Comparison of ENCODE assay signal across 16 cellular contexts in the genomic region with DNA sequence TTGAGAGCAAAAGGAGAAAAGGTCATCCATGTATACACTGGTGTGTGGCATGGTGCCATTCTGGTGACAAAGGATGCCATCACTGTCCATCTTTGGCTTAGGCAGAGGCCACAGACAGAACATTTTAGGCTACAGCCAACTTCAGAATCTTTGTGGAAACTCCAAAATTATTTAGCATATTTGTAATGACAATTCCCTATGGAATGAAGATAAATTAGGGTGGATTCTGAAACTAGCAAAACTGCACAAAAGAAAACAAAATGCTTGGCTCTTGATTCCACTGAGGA.
DNase-seq lines count a peak whose midpoint lies in the region; ATAC-seq, FAIRE-seq and TF ChIP-seq lines count a peak whose summit lies in the region.
"Had no signal": no experiment of that assay in that cellular context is flagged by ENCODE, and none has a peak within 500 bp of the region (broad histone marks: within the 10 kb centered on the region; RNA-seq: fewer than 3 reads in every experiment).

No MANE protein-coding gene starts in this region.

- no peak for TF ChIP-seq CTCF in endothelial cell of umbilical vein (IDR thresholded peaks at IDR 0.05; ENCODE audit: extremely low read depth in 1 of 2, insufficient read depth in 1 of 2, low read depth in 1 of 2, low read length in 2 of 2)
- TF ChIP-seq CTCF in thyroid gland (IDR thresholded peaks at IDR 0.05): no peak

- peaks cover 44% of the 10 kb centered on the region for H3K4me1 Mint-ChIP-seq in activated CD4-positive, alpha-beta T cell treated with anti-CD3 and anti-CD28 coated beads for 36 hours
- H3K4me1 Mint-ChIP-seq in stimulated activated effector memory CD8-positive, alpha-beta T cell treated with anti-CD3 and anti-CD28 coated beads, Interleukin-12 subunit alpha, Interleukin-12 subunit beta, amount 100 ng/mL, for 72 hours: peaks cover 54% of the 10 kb centered on the region

- no peak overlapping the region for H3K4me2 ChIP-seq in endothelial cell of umbilical vein (ENCODE audit: insufficient read depth, low read length)
- H3K4me2 ChIP-seq: KMS-11 had no signal

- intact Hi-C loops in activated CD4-positive, alpha-beta T cell treated with anti-CD3 and anti-CD28 coated beads for 36 hours (cut with DNase I, micrococcal nuclease): loop anchor here (2.0 to 5.0 kb wide), 4 partner anchors 91 to 379 kb away; a partner anchor contains a TSS
- intact Hi-C loops in endothelial cell of umbilical vein (cut with micrococcal nuclease) (loop anchor here (2.0 kb wide), 1 partner anchor 189 kb away; no protein-coding TSS in a partner anchor), thyroid gland (cut with DNase I) (loop anchor here (5.0 kb wide), 1 partner anchor 128 kb away; no protein-coding TSS in a partner anchor)

- ATAC-seq in activated CD4-positive, alpha-beta T cell treated with anti-CD3 and anti-CD28 coated beads for 36 hours: no peak
- ATAC-seq in stimulated activated effector memory CD8-positive, alpha-beta T cell treated with anti-CD3 and anti-CD28 coated beads, Interleukin-12 subunit alpha, Interleukin-12 subunit beta, amount 100 ng/mL, for 72 hours: no peak

- H3K4me1 ChIP-seq in endothelial cell of umbilical vein (ENCODE audit: control insufficient read depth, extremely low read depth, insufficient read depth, low read length) (peaks cover 10% of the 10 kb centered on the region), thyroid gland (peaks cover 4 to 22% of the 10 kb centered on the region in 2 donors)

- H3K9me1 ChIP-seq in endothelial cell of umbilical vein (replicated peaks; ENCODE audit: control insufficient read depth, extremely low read depth, insufficient read depth, low read length): no peaks in the 10 kb centered on the region

- no peak overlapping the region for H3K4me3 Mint-ChIP-seq in activated CD4-positive, alpha-beta T cell treated with anti-CD3 and anti-CD28 coated beads for 36 hours
- peak overlapping the region; percentile 5 for H3K4me3 Mint-ChIP-seq in stimulated activated effector memory CD8-positive, alpha-beta T cell treated with anti-CD3 and anti-CD28 coated beads, Interleukin-12 subunit alpha, Interleukin-12 subunit beta, amount 100 ng/mL, for 72 hours

- peaks cover 17% of the 10 kb centered on the region for H3K36me3 Mint-ChIP-seq in activated CD4-positive, alpha-beta T cell treated with anti-CD3 and anti-CD28 coated beads for 36 hours (ENCODE audit: low read depth)
- H3K36me3 Mint-ChIP-seq in stimulated activated effector memory CD8-positive, alpha-beta T cell treated with anti-CD3 and anti-CD28 coated beads, Interleukin-12 subunit alpha, Interleukin-12 subunit beta, amount 100 ng/mL, for 72 hours: peaks cover 29% of the 10 kb centered on the region

- H3K9ac ChIP-seq in endothelial cell of umbilical vein (replicated peaks; ENCODE audit: extremely low read depth, insufficient read depth, low read length): no peak overlapping the region
- H3K9ac ChIP-seq: KMS-11 had no signal

- H3K9me3 Mint-ChIP-seq in activated CD4-positive, alpha-beta T cell treated with anti-CD3 and anti-CD28 coated beads for 36 hours (ENCODE audit: low read depth): peaks cover 3% of the 10 kb centered on the region
- H3K9me3 Mint-ChIP-seq in stimulated activated effector memory CD8-positive, alpha-beta T cell treated with anti-CD3 and anti-CD28 coated beads, Interleukin-12 subunit alpha, Interleukin-12 subunit beta, amount 100 ng/mL, for 72 hours: no peaks in the 10 kb centered on the region

- TF ChIP-seq POLR2A in endothelial cell of umbilical vein (IDR thresholded peaks at IDR 0.05; ENCODE audit: low read depth, low read length) (no peak), thyroid gland (IDR thresholded peaks at IDR 0.05) (no peak)

- POLR2A ChIA-PET in activated CD4-positive, alpha-beta T cell treated with anti-CD3 and anti-CD28 coated beads for 36 hours (lab: Charles Lee): no interaction called here
- POLR2A ChIA-PET in endothelial cell of umbilical vein (lab: Charles Lee): interaction anchor here (0.6 to 1.0 kb wide), 3 partner anchors 26 to 146 kb away, joined by 3 read pairs; a partner anchor contains a TSS

- H4K20me1 ChIP-seq in endothelial cell of umbilical vein (replicated peaks; ENCODE audit: control insufficient read depth, extremely low read depth, insufficient read depth, low read length): peaks cover 2% of the 10 kb centered on the region

- H3K9me3 ChIP-seq in endothelial cell of umbilical vein (replicated peaks; ENCODE audit: control insufficient read depth, insufficient read depth, low read length) (no peaks in the 10 kb centered on the region), thyroid gland (no peaks in the 10 kb centered on the region)
- H3K9me3 ChIP-seq: mucosa of descending colon had no signal

- CTCF ChIA-PET in activated CD4-positive, alpha-beta T cell treated with anti-CD3 and anti-CD28 coated beads for 36 hours (lab: Charles Lee): interaction anchor here (0.6 to 6.8 kb wide), 4 partner anchors 84 to 142 kb away, joined by 3 to 57 read pairs (median 36); a partner anchor contains a TSS
- CTCF ChIA-PET in endothelial cell of umbilical vein (lab: Charles Lee): interaction anchor here (0.7 to 6.5 kb wide), 16 partner anchors 8 to 382 kb away, joined by 3 to 292 read pairs (median 18); a partner anchor contains a TSS

- no TSS peak for BruUV-seq in endothelial cell of umbilical vein (replicated peaks; lab: Mats Ljungman, UMichigan)

- H3K27me3 ChIP-seq in endothelial cell of umbilical vein (ENCODE audit: control insufficient read depth in 2 of 2, insufficient read depth in 2 of 2, low read length in 2 of 2) (no peaks in the 10 kb centered on the region), thyroid gland (no peaks in the 10 kb centered on the region)

- H2AFZ ChIP-seq in endothelial cell of umbilical vein (ENCODE audit: low read depth, low read length): no peak overlapping the region

- dilution Hi-C loops in endothelial cell of umbilical vein (cut with MboI; ENCODE audit: extremely low pct_ligation_motif_present, low sequenced_read_pairs): no loop called here

- peak overlapping the region; percentile 83 for H3K27ac Mint-ChIP-seq in activated CD4-positive, alpha-beta T cell treated with anti-CD3 and anti-CD28 coated beads for 36 hours
- peak overlapping the region; percentile 69 for H3K27ac Mint-ChIP-seq in stimulated activated effector memory CD8-positive, alpha-beta T cell treated with anti-CD3 and anti-CD28 coated beads, Interleukin-12 subunit alpha, Interleukin-12 subunit beta, amount 100 ng/mL, for 72 hours

- no peak overlapping the region for H3K4me3 ChIP-seq in endothelial cell of umbilical vein (replicated peaks in 1 of 3; ENCODE audit: insufficient read depth in 1 of 3, low read depth in 1 of 3, low read length in 3 of 3)
- H3K4me3 ChIP-seq in thyroid gland (replicated peaks in 1 of 3): no peak overlapping the region
- H3K4me3 ChIP-seq: mucosa of descending colon had no signal

- peaks cover 31% of the 10 kb centered on the region for H3K79me2 ChIP-seq in endothelial cell of umbilical vein (ENCODE audit: control insufficient read depth, insufficient read depth, low read length)

- H3K27me3 Mint-ChIP-seq in activated CD4-positive, alpha-beta T cell treated with anti-CD3 and anti-CD28 coated beads for 36 hours: no peaks in the 10 kb centered on the region

- DNase-seq in activated CD4-positive, alpha-beta T cell treated with anti-CD3 and anti-CD28 coated beads for 36 hours: no peak
- no peak for DNase-seq in activated CD4-positive, alpha-beta T cell treated with anti-CD3 and anti-CD28 coated beads, Interleukin-2, amount 50 U/mL, for 1 hour
- DNase-seq in M059J (ENCODE audit: low read depth): peak; percentile 14
- DNase-seq in endothelial cell of umbilical vein (ENCODE audit: low read depth, low spot score): no peak
- no peak for DNase-seq in stimulated activated effector memory CD8-positive, alpha-beta T cell treated with anti-CD3 and anti-CD28 coated beads, Interleukin-12 subunit alpha, Interleukin-12 subunit beta, amount 100 ng/mL, for 72 hours (ENCODE audit: low spot score in 2 of 2)
- no peak for DNase-seq in NCI-H82 (lab: John Stamatoyannopoulos, UW)
- no peak for DNase-seq in thyroid gland
- no peak for DNase-seq in NCI-H526 (lab: John Stamatoyannopoulos, UW)
- DNase-seq: NCI-H1694; NCI-H510A; stimulated activated CD4-positive, alpha-beta T cell treated with anti-CD3 and anti-CD28 coated beads, Interleukin-1b, Interleukin-23, amount 100 ng/mL, for 48 hours had no signal

- no peak overlapping the region for H3K27ac ChIP-seq in endothelial cell of umbilical vein (ENCODE audit: insufficient read depth, low read depth, low read length)
- H3K27ac ChIP-seq in thyroid gland: no peak overlapping the region
- H3K27ac ChIP-seq: 22Rv1, KMS-11 had no signal

- peak; percentile 40 for FAIRE-seq in endothelial cell of umbilical vein (lab: Jason Lieb, UNC)
- FAIRE-seq: frontal cortex, islet of Langerhans had no signal

- H3K36me3 ChIP-seq in endothelial cell of umbilical vein (ENCODE audit: control insufficient read depth in 2 of 2, extremely low read depth in 1 of 2, insufficient read depth in 2 of 2, low read length in 2 of 2) (peaks cover 0 to 2% of the 10 kb centered on the region in 2 experiments), thyroid gland (no peaks in the 10 kb centered on the region)

TF ChIP-seq in endothelial cell of umbilical vein, 7 proteins besides CTCF, POLR2A, EP300 and RAD21:
- TF ChIP-seq FOS (IDR thresholded peaks at IDR 0.05; ENCODE audit: borderline replicate concordance, insufficient read depth, low read length) (no peak), GATA2 (IDR thresholded peaks at IDR 0.05; ENCODE audit: insufficient read depth, insufficient read length, low read depth, low read length) (no peak), MYC (IDR thresholded peaks at IDR 0.05; ENCODE audit: low read depth, low read length) (no peak), JUN (IDR thresholded peaks at IDR 0.05; ENCODE audit: borderline replicate concordance, insufficient read depth, insufficient read length, low read depth) (no peak), EZH2 (IDR thresholded peaks at IDR 0.05; ENCODE audit: borderline replicate concordance, low read depth, low read length, severe bottlenecking) (no peak), POLR2AphosphoS5 (IDR thresholded peaks at IDR 0.05; ENCODE audit: insufficient read depth, low read depth, low read length) (no peak)
- TF ChIP-seq, protein P1, sequence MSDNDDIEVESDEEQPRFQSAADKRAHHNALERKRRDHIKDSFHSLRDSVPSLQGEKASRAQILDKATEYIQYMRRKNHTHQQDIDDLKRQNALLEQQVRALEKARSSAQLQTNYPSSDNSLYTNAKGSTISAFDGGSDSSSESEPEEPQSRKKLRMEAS (IDR thresholded peaks at IDR 0.05; ENCODE audit: insufficient read depth, insufficient read length): no peak
